ENCODE assay signal across 1 cellular context in genomic region chr2:10680957-10681356, GRCh38.
TF ChIP-seq lines count a peak whose summit lies in the region.

No MANE protein-coding gene starts in this region.

TF ChIP-seq in K562, 482 proteins besides CTCF, POLR2A, EP300 and RAD21:
- TF ChIP-seq XRCC3 (IDR thresholded peaks at IDR 0.05) (no peak), ZNF57 (CRISPR knock-in tag; IDR thresholded peaks at IDR 0.05) (no peak), NBN (IDR thresholded peaks at IDR 0.05; ENCODE audit: low read depth) (no peak), SMARCA5 (IDR thresholded peaks at IDR 0.05) (no peak), RBBP5 (IDR thresholded peaks at IDR 0.05; ENCODE audit: borderline replicate concordance, insufficient read depth, low read length, poor library complexity, severe bottlenecking) (no peak), PCBP1 (IDR thresholded peaks at IDR 0.05; ENCODE audit: low read depth, low read length, poor library complexity, severe bottlenecking) (no peak), ETV5 (CRISPR knock-in tag; IDR thresholded peaks at IDR 0.05; ENCODE audit: low read depth) (no peak), KHSRP (IDR thresholded peaks at IDR 0.05) (no peak), ZNF431 (CRISPR knock-in tag; IDR thresholded peaks at IDR 0.05) (no peak)
TF ChIP-seq in K562: peak in this region for 0.
